ENCODE assay signal across 7 cellular contexts in the genomic region with DNA sequence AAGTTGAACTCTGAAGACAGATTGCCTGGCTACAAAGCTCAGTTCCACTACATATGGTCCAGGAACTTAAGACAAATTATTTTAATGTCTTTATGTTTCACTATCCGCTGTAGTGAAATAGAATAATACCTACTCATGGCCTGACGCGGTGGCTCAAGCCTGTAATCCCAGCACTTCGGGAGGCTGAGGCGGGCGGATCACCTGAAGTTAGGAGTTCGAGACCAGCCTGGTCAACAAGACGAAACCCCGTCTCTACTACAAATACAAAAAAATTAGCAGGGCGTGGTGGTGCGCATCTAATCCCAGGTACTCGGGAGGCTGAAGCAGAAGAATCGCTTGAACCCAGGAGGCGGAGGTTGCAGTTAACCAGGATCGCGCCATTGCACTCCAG. TPM values are rescaled to one million over a fixed set of nuclear protein-coding genes. Genes with fewer than 3 reads are reported as not detected.
A peak's percentile ranks its signal among the peaks of the same experiment; 100 is the strongest.
DNase-seq lines count a peak whose midpoint lies in the region; ATAC-seq and TF ChIP-seq lines count a peak whose summit lies in the region.
"Not testable (repeated sequence)": the region's sequence is repeated elsewhere in the genome, so short reads cannot be mapped to it uniquely, and the experiment has no call there.
"Had no signal": no experiment of that assay in that cellular context is flagged by ENCODE, and none has a peak within 500 bp of the region (broad histone marks: within the 10 kb centered on the region; RNA-seq: fewer than 3 reads in every experiment).

No MANE protein-coding gene starts in this region.

- not testable (repeated sequence) for H3K27me3 Mint-ChIP-seq in naive thymus-derived CD4-positive, alpha-beta T cell

- not testable (repeated sequence) for H3K36me3 Mint-ChIP-seq in naive thymus-derived CD4-positive, alpha-beta T cell

- not testable (repeated sequence) for H3K4me1 ChIP-seq in ES-I3 (ENCODE audit: insufficient read depth, low read length); SJCRH30
- peaks cover 11 to 14% of the 10 kb centered on the region in 2 donors for H3K4me1 ChIP-seq in naive thymus-derived CD4-positive, alpha-beta T cell (ENCODE audit: control insufficient read depth in 2 of 2, insufficient read depth in 2 of 2, low read length in 2 of 2)

- not testable (repeated sequence) for TF ChIP-seq CTCF in astrocyte of the cerebellum (IDR thresholded peaks at IDR 0.05; ENCODE audit: low read depth, low read length, missing control alignments); foreskin fibroblast (IDR thresholded peaks at IDR 0.05; ENCODE audit: low read depth, low read length)

- H3K4me3 Mint-ChIP-seq in naive thymus-derived CD4-positive, alpha-beta T cell: peak overlapping the region; percentile 92 to 100 (median 98)

- H3K27ac ChIP-seq in SJCRH30 (peak overlapping the region; percentile 67), substantia nigra (ENCODE audit: low read depth, low read length, poor library complexity, severe bottlenecking) (peak overlapping the region; percentile 86)
- peak overlapping the region; percentile 92 for H3K27ac ChIP-seq in naive thymus-derived CD4-positive, alpha-beta T cell (ENCODE audit: low read depth, low read length)

- H3K9me3 ChIP-seq in ES-I3 (ENCODE audit: control insufficient read depth, insufficient read depth, low read length); SJCRH30 (replicated peaks); naive thymus-derived CD4-positive, alpha-beta T cell (ENCODE audit: control insufficient read depth in 2 of 3, low read length in 3 of 3): not testable (repeated sequence)

- H3K4me1 Mint-ChIP-seq in naive thymus-derived CD4-positive, alpha-beta T cell: peaks cover 4 to 32% (median 12%) of the 10 kb centered on the region in 7 donors

- H3K27ac Mint-ChIP-seq in naive thymus-derived CD4-positive, alpha-beta T cell: peak overlapping the region; percentile 89 to 99 (median 96)

- intact Hi-C loops in naive thymus-derived CD4-positive, alpha-beta T cell (cut with micrococcal nuclease): loop anchor here (2.0 to 10.0 kb wide), 2 partner anchors 32 to 280 kb away; no protein-coding TSS in a partner anchor

- H3K9ac ChIP-seq in ES-I3 (ENCODE audit: low read depth, low read length): peak overlapping the region; percentile 78

- DNase-seq in SJCRH30; astrocyte of the cerebellum (ENCODE audit: low read depth); foreskin fibroblast; naive thymus-derived CD4-positive, alpha-beta T cell; substantia nigra (lab: John Stamatoyannopoulos, UW): not testable (repeated sequence)

- in situ Hi-C loops in astrocyte of the cerebellum (cut with HindIII; ENCODE audit: low sequenced_read_pairs): not testable (repeated sequence)

- not testable (repeated sequence) for H3K27me3 ChIP-seq in SJCRH30; naive thymus-derived CD4-positive, alpha-beta T cell (ENCODE audit: control insufficient read depth in 2 of 2, insufficient read depth in 2 of 2, low read length in 2 of 2)

- not testable (repeated sequence) for H3K9me3 Mint-ChIP-seq in naive thymus-derived CD4-positive, alpha-beta T cell

- peak overlapping the region; percentile 78 for H3K4me3 ChIP-seq in SJCRH30
- H3K4me3 ChIP-seq in astrocyte of the cerebellum (ENCODE audit: low read depth, low read length): peak overlapping the region; percentile 95
- peak overlapping the region; percentile 93 to 98 for H3K4me3 ChIP-seq in foreskin fibroblast (ENCODE audit: low read depth in 1 of 2, low read length in 2 of 2)
- H3K4me3 ChIP-seq in naive thymus-derived CD4-positive, alpha-beta T cell (ENCODE audit: low read length): peak overlapping the region; percentile 100

- CTCF ChIA-PET in naive thymus-derived CD4-positive, alpha-beta T cell (lab: Charles Lee): not testable (repeated sequence)

- not testable (repeated sequence) for ATAC-seq in naive thymus-derived CD4-positive, alpha-beta T cell

- POLR2A ChIA-PET in naive thymus-derived CD4-positive, alpha-beta T cell (lab: Charles Lee): interaction anchor here (0.6 to 2.7 kb wide), 8 partner anchors 10 to 1242 kb away, joined by 3 to 29 read pairs (median 4); a partner anchor contains a TSS

- H3K36me3 ChIP-seq in ES-I3 (ENCODE audit: insufficient read depth, low read length); SJCRH30: not testable (repeated sequence)
- peaks cover 0 to 13% (median 0%) of the 10 kb centered on the region in 3 experiments for H3K36me3 ChIP-seq in naive thymus-derived CD4-positive, alpha-beta T cell (ENCODE audit: control insufficient read depth in 2 of 3, insufficient read depth in 3 of 3, low read length in 3 of 3)

RNA-seq across cellular contexts. Expression of a gene that starts 0.6 kb away (rescaled TPM):
- total RNA-seq in SJCRH30 (2014; rRNA removed; shearing (Covaris generic)): 135 and 141 TPM in 2 replicates
- total RNA-seq in naive thymus-derived CD4-positive, alpha-beta T cell: 100 to 1,000 TPM in 1 of 5 experiments, 10 to 100 TPM in 4; 54.8 to 122 (median 60.3) TPM
- polyA plus RNA-seq in naive thymus-derived CD4-positive, alpha-beta T cell: 10 to 100 TPM; 94.2 to 98.5 TPM

RNA-seq across cellular contexts. Expression of a gene that starts 23.1 kb away (rescaled TPM):
- 0.16 and 0.91 TPM in 2 replicates for total RNA-seq in SJCRH30 (2014; rRNA removed; shearing (Covaris generic))
- total RNA-seq in naive thymus-derived CD4-positive, alpha-beta T cell: not detected
- polyA plus RNA-seq in naive thymus-derived CD4-positive, alpha-beta T cell: not detected
- total RNA-seq: lung microvascular endothelial cell had no signal

RNA-seq across cellular contexts. Expression of a gene that starts 37.0 kb away (rescaled TPM):
- 62.2 and 64.5 TPM in 2 replicates for total RNA-seq in SJCRH30 (2014; rRNA removed; shearing (Covaris generic))
- 10 to 100 TPM; 71.6 to 96.6 (median 91.8) TPM for total RNA-seq in naive thymus-derived CD4-positive, alpha-beta T cell
- polyA plus RNA-seq in naive thymus-derived CD4-positive, alpha-beta T cell: 10 to 100 TPM; 52.1 to 55.6 TPM

RNA-seq across cellular contexts. Expression of a gene that starts 51.9 kb away (rescaled TPM):
- 114 TPM in 2 replicates for total RNA-seq in SJCRH30 (2014; rRNA removed; shearing (Covaris generic))
- not detected for total RNA-seq in naive thymus-derived CD4-positive, alpha-beta T cell
- polyA plus RNA-seq in naive thymus-derived CD4-positive, alpha-beta T cell: not detected

RNA-seq across cellular contexts. Expression of a gene that starts 52.7 kb away (rescaled TPM):
- 143 and 185 TPM in 2 replicates for total RNA-seq in SJCRH30 (2014; rRNA removed; shearing (Covaris generic))
- total RNA-seq in naive thymus-derived CD4-positive, alpha-beta T cell: 100 to 1,000 TPM in 1 of 5 experiments, 10 to 100 TPM in 4; 28.0 to 102 (median 37.0) TPM
- polyA plus RNA-seq in naive thymus-derived CD4-positive, alpha-beta T cell: 100 to 1,000 TPM; 155 to 179 TPM
